ENCODE assay signal across 16 cellular contexts in the genomic region with DNA sequence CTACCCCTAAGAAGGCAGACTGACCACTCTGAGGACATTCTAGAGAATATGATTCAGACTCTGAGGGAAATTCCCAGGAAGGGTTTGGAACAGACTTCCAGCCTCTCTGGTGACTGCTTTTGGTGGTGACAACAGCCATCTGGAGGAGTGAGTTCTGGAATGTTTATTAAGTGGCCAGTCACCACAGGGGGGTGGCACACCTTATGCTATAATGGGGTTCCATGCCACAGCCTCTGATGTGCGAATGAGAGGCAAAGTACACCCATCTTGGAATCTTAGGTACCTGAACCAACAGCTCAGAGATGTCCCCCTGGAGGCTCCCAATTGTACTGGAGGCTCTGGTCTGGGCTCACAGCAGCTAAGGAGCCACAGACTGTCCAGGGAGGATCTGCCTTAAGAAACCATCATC. TPM values are rescaled to one million over a fixed set of nuclear protein-coding genes. Genes with fewer than 3 reads are reported as not detected.
DNase-seq lines count a peak whose midpoint lies in the region; ATAC-seq, FAIRE-seq and TF ChIP-seq lines count a peak whose summit lies in the region.
"Had no signal": no experiment of that assay in that cellular context is flagged by ENCODE, and none has a peak within 500 bp of the region (broad histone marks: within the 10 kb centered on the region; RNA-seq: fewer than 3 reads in every experiment).

No MANE protein-coding gene starts in this region.

- DNase-seq in AG20443 (ENCODE audit: low spot score) (peak; percentile 63), IMR-90 (peak; percentile 67), chondrocyte (ENCODE audit: low spot score) (peak; percentile 15), lung (ENCODE audit: low spot score) (no peak), NCI-H526 treated with DMSO at 0.1 percent for 48 hours (lab: John Stamatoyannopoulos, UW) (no peak), urothelium cell line (ENCODE audit: low spot score) (no peak), NCI-H146 (lab: John Stamatoyannopoulos, UW) (no peak)
- DNase-seq: activated CD4-positive, alpha-beta T cell treated with anti-CD3 and anti-CD28 coated beads, Interleukin-2, amount 10 ng/mL, durations not matched to agents 24 days and 14 days; activated T-cell treated with anti-CD3 and anti-CD28 coated beads, Interleukin-2, amount 50 U/mL, for 48 hours; amniotic stem cell; DMS79 treated with DMSO at 0.1 percent for 48 hours; glutamatergic neuron had no signal

- H4K8ac ChIP-seq in IMR-90 (ENCODE audit: low read depth in 2 of 2, low read length in 2 of 2): peak overlapping the region; percentile 62 to 82; a peak in 3 of 4 replicates

- WGBS in IMR-90 (ENCODE audit: extremely low coverage in 2 of 2, insufficient read length in 1 of 2), 2 experiments: 86% methylated on average over 1 of the region's 1 CpG; no CpG with 5 or more reads in 1 of the 2 experiments
- WGBS in lung, 2 donors: 80 to 87% methylated on average over 1 of the region's 1 CpG

- H3K36me3 ChIP-seq in IMR-90 (ENCODE audit: control insufficient read depth, insufficient read depth, low read length): peaks cover 2% of the 10 kb centered on the region; the same call in 1 of the 2 replicates
- peaks cover 0 to 16% of the 10 kb centered on the region in 2 donors for H3K36me3 ChIP-seq in lung (ENCODE audit: control insufficient read depth in 2 of 2, insufficient read depth in 2 of 2, low read length in 2 of 2)
- H3K36me3 ChIP-seq: thoracic aorta had no signal

- peaks cover 25% of the 10 kb centered on the region for H3K9me1 ChIP-seq in IMR-90 (ENCODE audit: insufficient read depth, low read length)

- H4K20me1 ChIP-seq in IMR-90 (ENCODE audit: insufficient read depth, low read length): no peaks in the 10 kb centered on the region

- H2BK20ac ChIP-seq in IMR-90 (ENCODE audit: low read depth, low read length): peak overlapping the region; percentile 81

- TF ChIP-seq POLR2A in IMR-90 (IDR thresholded peaks at IDR 0.05; ENCODE audit: low read depth, low read length): no peak
- no peak for TF ChIP-seq POLR2A in GM18505 (IDR thresholded peaks at IDR 0.05; ENCODE audit: borderline replicate concordance, extremely low read depth, insufficient read depth, insufficient read length)

- no peak overlapping the region for H3K4me3 Mint-ChIP-seq in chondrocyte (ENCODE audit: unreplicated experiment)
- H3K4me3 Mint-ChIP-seq: activated CD4-positive, alpha-beta T cell treated with anti-CD3 and anti-CD28 coated beads, Interleukin-2, amount 10 ng/mL, durations not matched to agents 24 days and 14 days had no signal

- H2BK15ac ChIP-seq in IMR-90 (ENCODE audit: low read depth, low read length): peak overlapping the region; percentile 72; the same call in 2 of the 3 replicates

- peaks cover 18% of the 10 kb centered on the region for H3K4me1 Mint-ChIP-seq in chondrocyte (ENCODE audit: low read depth)

- POLR2A ChIA-PET in IMR-90 (lab: Charles Lee; ENCODE audit: unreplicated experiment): interaction anchor here (2.5 kb wide), 1 partner anchor 9 kb away, joined by 7 read pairs; a partner anchor contains a TSS

- peak overlapping the region; percentile 45; the same call in 1 of the 2 replicates for H3K23ac ChIP-seq in IMR-90 (ENCODE audit: low read depth, low read length)

- H4K91ac ChIP-seq in IMR-90 (ENCODE audit: insufficient read depth, low read depth, low read length): peak overlapping the region; percentile 85; the same call in 1 of the 2 replicates

- peak overlapping the region; percentile 78 for H2BK5ac ChIP-seq in IMR-90 (ENCODE audit: low read depth, low read length, poor library complexity, severe bottlenecking)

- no peak overlapping the region for H3K56ac ChIP-seq in IMR-90 (ENCODE audit: extremely low read depth, insufficient read depth, low read length)

- peak overlapping the region; percentile 7; the same call in 1 of the 2 replicates for H3K4me2 ChIP-seq in IMR-90 (ENCODE audit: low read depth, low read length)

- no peaks in the 10 kb centered on the region for H3K27me3 Mint-ChIP-seq in chondrocyte (ENCODE audit: low read depth)
- H3K27me3 Mint-ChIP-seq: activated CD4-positive, alpha-beta T cell treated with anti-CD3 and anti-CD28 coated beads, Interleukin-2, amount 10 ng/mL, durations not matched to agents 24 days and 14 days had no signal

- H4K5ac ChIP-seq in IMR-90 (ENCODE audit: low read depth, low read length): peak overlapping the region; percentile 53; the same call in 1 of the 2 replicates

- dilution Hi-C loops in IMR-90 (cut with HindIII; ENCODE audit: low sequenced_read_pairs, unreplicated experiment): no loop called here

- ATAC-seq in IMR-90 (ENCODE audit: low read depth) (peak; percentile 84), lung (ENCODE audit: insufficient read depth, low FRiP score) (peak; percentile 39), GM18505 (IDR thresholded peaks at IDR 0.05; ENCODE audit: unreplicated experiment) (no peak)

- no peaks in the 10 kb centered on the region for H3K9me3 Mint-ChIP-seq in chondrocyte (ENCODE audit: low read depth)
- H3K9me3 Mint-ChIP-seq: activated CD4-positive, alpha-beta T cell treated with anti-CD3 and anti-CD28 coated beads, Interleukin-2, amount 10 ng/mL, durations not matched to agents 24 days and 14 days had no signal

- intact Hi-C loops in IMR-90 (cut with micrococcal nuclease): no loop called here

- TF ChIP-seq RAD21 in IMR-90 (IDR thresholded peaks at IDR 0.05; ENCODE audit: low read length): no peak

- in situ Hi-C loops in IMR-90 (cut with MboI; ENCODE audit: low sequenced_read_pairs): no loop called here

- H3K9ac ChIP-seq in IMR-90 (ENCODE audit: low read depth, low read length): no peak overlapping the region

- peak overlapping the region; percentile 82 for H3K4ac ChIP-seq in IMR-90 (ENCODE audit: low read depth, low read length)

- peak overlapping the region; percentile 91 for H2AK9ac ChIP-seq in IMR-90 (replicated peaks; ENCODE audit: low read depth, low read length, poor library complexity)

- peaks cover 8% of the 10 kb centered on the region for H3K36me3 Mint-ChIP-seq in chondrocyte (ENCODE audit: low read depth)

- H2AFZ ChIP-seq in IMR-90 (replicated peaks; ENCODE audit: low read length, poor library complexity): peak overlapping the region; percentile 70

- peak overlapping the region; percentile 50; the same call in 1 of the 2 replicates for H3K18ac ChIP-seq in IMR-90 (ENCODE audit: low read depth, low read length)

- CTCF ChIA-PET in IMR-90 (lab: Yijun Ruan, JAX): interaction anchor here (0.6 to 2.5 kb wide), 4 partner anchors 9 to 822 kb away, joined by 3 to 10 read pairs (median 4); a partner anchor contains a TSS

- H3K79me1 ChIP-seq in IMR-90 (ENCODE audit: low read depth in 1 of 2, low read length in 2 of 2): no peaks in the 10 kb centered on the region

- TF ChIP-seq CTCF in IMR-90 (conservative IDR thresholded peaks at IDR 0.05; ENCODE audit: low read depth, low read length) (0 out of 2 replicates have a peak, but pooled peaks have one; percentile 15), chondrocyte (IDR thresholded peaks at IDR 0.05) (peak; percentile 34), lung (IDR thresholded peaks at IDR 0.05; ENCODE audit: control extremely low read depth, extremely low read depth) (no peak)

- H3K27me3 ChIP-seq in IMR-90 (ENCODE audit: control insufficient read depth, insufficient read depth, low read length): no peaks in the 10 kb centered on the region
- no peaks in the 10 kb centered on the region for H3K27me3 ChIP-seq in lung (ENCODE audit: control insufficient read depth, insufficient read depth)
- H3K27me3 ChIP-seq: Peyer's patch had no signal

- peaks cover 13% of the 10 kb centered on the region for H3K4me1 ChIP-seq in IMR-90 (ENCODE audit: control insufficient read depth, insufficient read depth, low read length)
- H3K4me1 ChIP-seq in lung (ENCODE audit: control insufficient read depth in 2 of 2, insufficient read depth in 2 of 2, low read length in 2 of 2): no peaks in the 10 kb centered on the region
- H3K4me1 ChIP-seq: Peyer's patch had no signal

- H3K14ac ChIP-seq in IMR-90 (replicated peaks; ENCODE audit: low read depth, low read length): peak overlapping the region; percentile 61

- H3K4me3 ChIP-seq in IMR-90 (ENCODE audit: insufficient read depth, low read depth, low read length) (no peak overlapping the region), lung (no peak overlapping the region)
- H3K4me3 ChIP-seq: Peyer's patch, thoracic aorta had no signal

- no TSS peak for BruUV-seq in IMR-90 (replicated peaks; lab: Mats Ljungman, UMichigan)

- no peak for FAIRE-seq in urothelium cell line (lab: Jason Lieb, UNC)
- FAIRE-seq: GM12892 had no signal

- peak overlapping the region; percentile 83 for H2AK5ac ChIP-seq in IMR-90 (ENCODE audit: low read depth, low read length)

- H3K27ac Mint-ChIP-seq in chondrocyte (ENCODE audit: unreplicated experiment): peak overlapping the region; percentile 65
- H3K27ac Mint-ChIP-seq: activated CD4-positive, alpha-beta T cell treated with anti-CD3 and anti-CD28 coated beads, Interleukin-2, amount 10 ng/mL, durations not matched to agents 24 days and 14 days had no signal

- H3K9me3 ChIP-seq in IMR-90 (ENCODE audit: control insufficient read depth, insufficient read depth, low read length) (no peaks in the 10 kb centered on the region), lung (ENCODE audit: control insufficient read depth in 2 of 2, insufficient read depth in 1 of 2, low read length in 1 of 2) (no peaks in the 10 kb centered on the region)
- H3K9me3 ChIP-seq: Peyer's patch, thoracic aorta had no signal

- peak overlapping the region; percentile 80 for H2BK120ac ChIP-seq in IMR-90 (ENCODE audit: low read depth, low read length)

- H3K27ac ChIP-seq in IMR-90 (ENCODE audit: insufficient read depth, low read length) (peak overlapping the region; percentile 11), lung (ENCODE audit: low read depth in 1 of 2, low read length in 1 of 2) (peak overlapping the region in 1 of 2 donors; percentile 26)
- H3K27ac ChIP-seq: Peyer's patch, thoracic aorta had no signal

RNA-seq across cellular contexts. Expression of a gene that starts 9.5 kb away (rescaled TPM):
- total RNA-seq in IMR-90 (2012; rRNA removed) (21.1 and 26.9 TPM in 2 replicates), chondrocyte (60.1 to 85.5 TPM (median 72.6 TPM) in 3 replicates), lung (10 to 100 TPM; 48.2 to 89.1 TPM)
- polyA plus RNA-seq in IMR-90 (2012; rRNA removed) (30.0 and 33.0 TPM in 2 replicates), lung (10 to 100 TPM; 45.2 to 82.6 TPM)
- polyA plus RNA-seq in IMR-90 (2012; cell fraction: cytosol; rRNA removed): 18.0 and 22.6 TPM in 2 replicates
- polyA plus RNA-seq in IMR-90 (2012; cell fraction: nucleus; rRNA removed; ENCODE audit: low replicate concordance): 25.3 and 36.7 TPM in 2 replicates

RNA-seq across cellular contexts. Expression of a gene that starts 11.1 kb away (rescaled TPM):
- total RNA-seq in IMR-90 (2012; rRNA removed) (0.56 and 0.72 TPM in 2 replicates), chondrocyte (3.2 to 5.0 TPM (median 3.3 TPM) in 3 replicates), lung (1 to 10 TPM; 1.9 to 8.8 TPM)
- polyA plus RNA-seq in IMR-90 (2012; rRNA removed) (2.7 and 3.3 TPM in 2 replicates), lung (10 to 100 TPM in 1 of 2 donors, 1 to 10 TPM in 1; 9.8 to 11.3 TPM)
- 0.45 and 1.3 TPM in 2 replicates for polyA plus RNA-seq in IMR-90 (2012; cell fraction: cytosol; rRNA removed)
- polyA plus RNA-seq in IMR-90 (2012; cell fraction: nucleus; rRNA removed; ENCODE audit: low replicate concordance): 7.9 and 21.3 TPM in 2 replicates

RNA-seq across cellular contexts. Expression of a gene that starts 19.2 kb away (rescaled TPM):
- 56.1 and 92.5 TPM in 2 replicates for total RNA-seq in IMR-90 (2012; rRNA removed)
- polyA plus RNA-seq in IMR-90 (2012; rRNA removed): 63.7 and 65.7 TPM in 2 replicates
- 38.5 and 42.9 TPM in 2 replicates for polyA plus RNA-seq in IMR-90 (2012; cell fraction: cytosol; rRNA removed)
- polyA plus RNA-seq in IMR-90 (2012; cell fraction: nucleus; rRNA removed; ENCODE audit: low replicate concordance): 50.8 and 70.1 TPM in 2 replicates
- total RNA-seq in chondrocyte: 43.1 to 66.5 TPM (median 47.9 TPM) in 3 replicates
- total RNA-seq in lung: 10 to 100 TPM; 63.1 TPM
- 10 to 100 TPM; 42.9 to 71.1 TPM for polyA plus RNA-seq in lung

RNA-seq across cellular contexts. Expression of a gene that starts 19.5 kb away (rescaled TPM):
- 25.6 and 27.2 TPM in 2 replicates for total RNA-seq in IMR-90 (2012; rRNA removed)
- polyA plus RNA-seq in IMR-90 (2012; rRNA removed): 55.6 and 64.0 TPM in 2 replicates
- polyA plus RNA-seq in IMR-90 (2012; cell fraction: cytosol; rRNA removed): 37.7 and 48.7 TPM in 2 replicates
- 158 and 347 TPM in 2 replicates for polyA plus RNA-seq in IMR-90 (2012; cell fraction: nucleus; rRNA removed; ENCODE audit: low replicate concordance)
- 27.0 to 34.9 TPM (median 27.4 TPM) in 3 replicates for total RNA-seq in chondrocyte
- 10 to 100 TPM; 19.7 to 55.8 TPM for total RNA-seq in lung
- 10 to 100 TPM; 40.3 to 45.4 TPM for polyA plus RNA-seq in lung

RNA-seq across cellular contexts. Expression of a gene that starts 19.7 kb away (rescaled TPM):
- total RNA-seq in IMR-90 (2012; rRNA removed) (167 and 224 TPM in 2 replicates), chondrocyte (154 to 169 TPM (median 159 TPM) in 3 replicates), lung (100 to 1,000 TPM in 1 of 2 donors, 10 to 100 TPM in 1; 69.5 to 147 TPM)
- polyA plus RNA-seq in IMR-90 (2012; rRNA removed) (375 and 393 TPM in 2 replicates), lung (100 to 1,000 TPM; 242 to 246 TPM)
- polyA plus RNA-seq in IMR-90 (2012; cell fraction: cytosol; rRNA removed): 171 and 190 TPM in 2 replicates
- polyA plus RNA-seq in IMR-90 (2012; cell fraction: nucleus; rRNA removed; ENCODE audit: low replicate concordance): 17.8 and 126 TPM in 2 replicates

Comparison
In these comparisons a context has a peak if more than half of its experiments do, and no peak if none do; other contexts are left out.
1. DNase-seq: peak in AG20443 (single experiment), IMR-90 (single experiment) and chondrocyte (single experiment); none in lung (single experiment), NCI-H526 treated with DMSO at 0.1 percent for 48 hours (single experiment), urothelium cell line (single experiment) and NCI-H146 (single experiment).